In the genomic region with DNA sequence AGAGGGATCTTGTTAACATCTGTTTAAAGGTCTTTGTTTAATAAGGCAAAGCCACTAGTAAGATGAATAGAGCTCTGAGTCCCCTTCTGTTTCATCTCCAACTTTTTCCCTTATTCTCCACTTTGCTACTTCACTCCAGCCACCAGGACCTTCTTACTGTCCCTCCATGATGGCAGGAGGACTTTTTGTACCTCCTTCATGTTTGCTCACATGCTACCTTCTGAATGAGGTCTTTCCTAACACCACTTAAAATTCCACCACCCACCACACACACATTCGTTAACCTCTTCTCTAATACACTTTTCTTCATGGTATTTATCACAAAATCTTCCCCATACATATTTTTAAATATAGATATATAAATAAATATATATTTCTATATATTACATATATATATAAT, we compare ENCODE assay signal across 26 cellular contexts.
"Had no signal": no experiment of that assay in that cellular context is flagged by ENCODE, and none has a peak within 500 bp of the region (broad histone marks: within the 10 kb centered on the region; RNA-seq: fewer than 3 reads in every experiment).

No MANE protein-coding gene starts in this region.

- H3K4me1 Mint-ChIP-seq: activated CD4-positive, alpha-beta T cell treated with anti-CD3 and anti-CD28 coated beads, Interleukin-2, amount 10 ng/mL, durations not matched to agents 24 days and 14 days; activated naive CD8-positive, alpha-beta T cell treated with anti-CD3 and anti-CD28 coated beads for 36 hours; immature natural killer cell had no signal

- H3K4me3 ChIP-seq: adrenal gland, ascending aorta, mucosa of descending colon, ovary, right atrium auricular region, spleen, thyroid gland had no signal

- H3K36me3 Mint-ChIP-seq: activated CD4-positive, alpha-beta memory T cell treated with anti-CD3 and anti-CD28 coated beads for 36 hours; activated naive CD8-positive, alpha-beta T cell treated with anti-CD3 and anti-CD28 coated beads for 36 hours; immature natural killer cell had no signal

- H3K27ac ChIP-seq: adrenal gland, ascending aorta, brain microvascular endothelial cell, ovary, right atrium auricular region, spleen, thyroid gland had no signal

- H3K27ac Mint-ChIP-seq: activated CD4-positive, alpha-beta memory T cell treated with anti-CD3 and anti-CD28 coated beads for 36 hours; activated CD4-positive, alpha-beta T cell treated with anti-CD3 and anti-CD28 coated beads, Interleukin-2, amount 10 ng/mL, durations not matched to agents 24 days and 14 days; activated naive CD4-positive, alpha-beta T cell treated with anti-CD3 and anti-CD28 coated beads for 36 hours; activated naive CD8-positive, alpha-beta T cell treated with anti-CD3 and anti-CD28 coated beads for 36 hours; activated T-helper 1 cell treated with anti-CD3 and anti-CD28 coated beads, Interleukin-12 subunit alpha, Interleukin-12 subunit beta, Interleukin-2, Interleukin-4 antibody, amounts not matched to agents 30 ng/mL and 10 ng/mL and 1 ng/mL, durations not matched to agents 14 hours and 24 hours and 36 hours; immature natural killer cell; T-helper 1 cell treated with Interleukin-12 subunit alpha and Interleukin-12 subunit beta and Interleukin-4 antibody, amounts not matched to agents 30 μg/mL and 1 μg/mL, for 36 hours had no signal

- H3K27me3 ChIP-seq: adrenal gland, ascending aorta, brain microvascular endothelial cell, ovary, right atrium auricular region, spleen, thyroid gland had no signal

- H3K4me3 Mint-ChIP-seq: activated CD4-positive, alpha-beta memory T cell treated with anti-CD3 and anti-CD28 coated beads for 36 hours; activated CD4-positive, alpha-beta T cell treated with anti-CD3 and anti-CD28 coated beads, Interleukin-2, amount 10 ng/mL, durations not matched to agents 24 days and 14 days; activated naive CD4-positive, alpha-beta T cell treated with anti-CD3 and anti-CD28 coated beads for 36 hours; activated naive CD8-positive, alpha-beta T cell treated with anti-CD3 and anti-CD28 coated beads for 36 hours; activated T-helper 1 cell treated with anti-CD3 and anti-CD28 coated beads, Interleukin-12 subunit alpha, Interleukin-12 subunit beta, Interleukin-2, Interleukin-4 antibody, amounts not matched to agents 30 ng/mL and 10 ng/mL and 1 ng/mL, durations not matched to agents 14 hours and 24 hours and 36 hours; immature natural killer cell; T-helper 1 cell treated with Interleukin-12 subunit alpha and Interleukin-12 subunit beta and Interleukin-4 antibody, amounts not matched to agents 30 μg/mL and 1 μg/mL, for 36 hours had no signal

- H3K9me3 Mint-ChIP-seq: activated CD4-positive, alpha-beta memory T cell treated with anti-CD3 and anti-CD28 coated beads for 36 hours; activated CD4-positive, alpha-beta T cell treated with anti-CD3 and anti-CD28 coated beads, Interleukin-2, amount 10 ng/mL, durations not matched to agents 24 days and 14 days; activated naive CD4-positive, alpha-beta T cell treated with anti-CD3 and anti-CD28 coated beads for 36 hours; activated naive CD8-positive, alpha-beta T cell treated with anti-CD3 and anti-CD28 coated beads for 36 hours; activated T-helper 1 cell treated with anti-CD3 and anti-CD28 coated beads, Interleukin-12 subunit alpha, Interleukin-12 subunit beta, Interleukin-2, Interleukin-4 antibody, amounts not matched to agents 30 ng/mL and 10 ng/mL and 1 ng/mL, durations not matched to agents 14 hours and 24 hours and 36 hours; immature natural killer cell; T-helper 1 cell treated with Interleukin-12 subunit alpha and Interleukin-12 subunit beta and Interleukin-4 antibody, amounts not matched to agents 30 μg/mL and 1 μg/mL, for 36 hours had no signal

- ATAC-seq: mucosa of descending colon had no signal

- DNase-seq: activated CD4-positive, alpha-beta memory T cell treated with anti-CD3 and anti-CD28 coated beads for 36 hours; activated CD4-positive, alpha-beta T cell treated with anti-CD3 and anti-CD28 coated beads, Interleukin-2, amount 10 ng/mL, durations not matched to agents 24 days and 14 days; activated CD4-positive, CD25-positive, alpha-beta regulatory T cell treated with anti-CD3 and anti-CD28 coated beads, Interleukin-2, amount 50 U/mL, for 72 hours; activated CD8-positive, alpha-beta memory T cell treated with anti-CD3 and anti-CD28 coated beads, Interleukin-2, amount 50 U/mL, for 4 hours; activated effector memory CD4-positive, alpha-beta T cell treated with anti-CD3 and anti-CD28 coated beads, Interleukin-2, amount 50 U/mL, for 16 hours; activated naive CD4-positive, alpha-beta T cell treated with anti-CD3 and anti-CD28 coated beads for 36 hours; activated naive CD8-positive, alpha-beta T cell treated with anti-CD3 and anti-CD28 coated beads for 36 hours; activated T-cell treated with anti-CD3 and anti-CD28 coated beads, Interleukin-2, amount 50 U/mL, for 1 hour; adrenal gland; brain microvascular endothelial cell; cortex of kidney; head of caudate nucleus; hypothalamus; immature natural killer cell; kidney; left colon; mucosa of descending colon; ovary; spleen; stimulated activated naive CD4-positive, alpha-beta T cell treated with Interleukin-2 at 50 U/mL for 16 hours; T-helper 9 cell; thyroid gland had no signal

- H3K9me3 ChIP-seq: adrenal gland, ascending aorta, mucosa of descending colon, ovary, right atrium auricular region, spleen, thyroid gland had no signal

- H3K4me1 ChIP-seq: adrenal gland, ascending aorta, right atrium auricular region, spleen, thyroid gland had no signal

- H3K36me3 ChIP-seq: adrenal gland, ascending aorta, brain microvascular endothelial cell, ovary, right atrium auricular region, spleen, thyroid gland had no signal
